Comparison of ENCODE assay signal across 8 cellular contexts in the genomic region with DNA sequence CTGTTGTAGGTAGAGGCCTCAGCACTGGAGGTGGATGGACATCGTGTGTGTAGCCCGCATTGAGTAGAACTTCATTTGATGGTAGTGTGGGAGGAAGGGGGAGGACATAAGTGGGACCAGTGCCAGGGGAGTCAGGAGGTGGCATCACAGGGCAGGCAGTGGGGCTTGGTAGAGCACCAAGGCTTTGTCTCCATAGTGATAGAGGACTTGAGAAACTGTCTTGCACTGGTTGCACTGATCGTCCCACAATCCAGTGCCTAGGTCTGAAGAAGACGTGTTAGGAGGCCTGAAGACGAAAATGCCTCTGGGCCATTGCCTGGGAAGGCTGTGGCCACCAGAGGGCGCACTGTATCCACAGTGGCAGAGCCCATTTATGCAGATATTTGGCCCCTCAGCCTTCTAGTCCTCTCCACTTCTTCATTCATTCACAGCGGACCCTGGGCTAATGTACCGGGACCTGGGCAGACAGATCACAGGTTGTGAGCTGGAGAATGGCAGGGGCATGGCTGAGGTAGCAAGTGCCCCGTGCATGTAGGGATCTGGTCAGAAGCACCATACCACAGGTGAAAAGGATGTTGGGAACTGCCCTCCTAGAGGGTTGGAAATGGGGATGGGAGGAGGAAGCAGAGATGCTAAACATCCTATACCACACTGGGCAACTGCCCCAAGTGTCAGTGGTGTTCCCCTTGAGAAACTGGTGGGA.
DNase-seq lines count a peak whose midpoint lies in the region; ATAC-seq, FAIRE-seq and TF ChIP-seq lines count a peak whose summit lies in the region.

No MANE protein-coding gene starts in this region.

- TF ChIP-seq POLR2A in prostate gland (IDR thresholded peaks at IDR 0.05), result no peak
- no peak for TF ChIP-seq POLR2A in vagina (IDR thresholded peaks at IDR 0.05)

- H3K4me3 ChIP-seq in cardiac muscle cell (no peak overlapping the region), prostate gland (no peak overlapping the region), vagina (no peak overlapping the region)

- no peaks in the 10 kb centered on the region for H3K27me3 Mint-ChIP-seq in activated naive CD8-positive, alpha-beta T cell treated with anti-CD3 and anti-CD28 coated beads, Interleukin-2, amount 10 ng/mL, durations not matched to agents 7 days and 5 days

- H3K27ac Mint-ChIP-seq in activated naive CD8-positive, alpha-beta T cell treated with anti-CD3 and anti-CD28 coated beads, Interleukin-2, amount 10 ng/mL, durations not matched to agents 7 days and 5 days, result no peak overlapping the region

- ATAC-seq in activated naive CD8-positive, alpha-beta T cell treated with anti-CD3 and anti-CD28 coated beads, Interleukin-2, amount 10 ng/mL, durations not matched to agents 7 days and 5 days (ENCODE audit: low read depth), result peak; percentile 75

- H3K4me1 ChIP-seq in cardiac muscle cell (ENCODE audit: low read depth) (no peaks in the 10 kb centered on the region), prostate gland (replicated peaks) (no peaks in the 10 kb centered on the region), vagina (peaks cover 9% of the 10 kb centered on the region)

- no peaks in the 10 kb centered on the region for H3K27me3 ChIP-seq in cardiac muscle cell
- H3K27me3 ChIP-seq in prostate gland (replicated peaks; ENCODE audit: insufficient read depth), result no peaks in the 10 kb centered on the region
- no peaks in the 10 kb centered on the region for H3K27me3 ChIP-seq in vagina

- peak; percentile 89 for FAIRE-seq in GM18507 (lab: Jason Lieb, UNC)

- H3K9me3 ChIP-seq in cardiac muscle cell (ENCODE audit: low read depth), result no peaks in the 10 kb centered on the region
- H3K9me3 ChIP-seq in prostate gland, result no peaks in the 10 kb centered on the region
- H3K9me3 ChIP-seq in vagina, result no peaks in the 10 kb centered on the region

- TF ChIP-seq CTCF in cardiac muscle cell (IDR thresholded peaks at IDR 0.05; ENCODE audit: low read depth, low read length) (peak; percentile 98), prostate gland (IDR thresholded peaks at IDR 0.05) (peak; percentile 94 to 99 (median 98)), vagina (IDR thresholded peaks at IDR 0.05) (peak; percentile 96 to 98 (median 96))

- POLR2A ChIA-PET in activated naive CD8-positive, alpha-beta T cell treated with anti-CD3 and anti-CD28 coated beads, Interleukin-2, amount 10 ng/mL, durations not matched to agents 7 days and 5 days (lab: Charles Lee), result no interaction called here

- H3K27ac ChIP-seq in cardiac muscle cell, result no peak overlapping the region
- no peak overlapping the region for H3K27ac ChIP-seq in prostate gland
- no peak overlapping the region for H3K27ac ChIP-seq in vagina

- DNase-seq in A172 (ENCODE audit: low spot score), result peak; percentile 73
- peak; percentile 64 for DNase-seq in GM18507 (ENCODE audit: extremely low spot score, insufficient read length, low read depth)
- DNase-seq in NCI-H1105 treated with DMSO at 0.1 percent for 48 hours (lab: John Stamatoyannopoulos, UW), result peak; percentile 79
- peak; percentile 27 to 51 for DNase-seq in SW 1271 (lab: John Stamatoyannopoulos, UW)
- peak; percentile 89 for DNase-seq in activated naive CD8-positive, alpha-beta T cell treated with anti-CD3 and anti-CD28 coated beads, Interleukin-2, amount 10 ng/mL, durations not matched to agents 7 days and 5 days
- peak; percentile 86 to 91 for DNase-seq in cardiac muscle cell (ENCODE audit: low read depth in 1 of 2, low spot score in 1 of 2)
- peak; percentile 86 for DNase-seq in prostate gland (ENCODE audit: low spot score)
- DNase-seq in vagina (ENCODE audit: extremely low spot score in 2 of 2), result no peak

- H3K36me3 ChIP-seq in cardiac muscle cell (no peaks in the 10 kb centered on the region), prostate gland (no peaks in the 10 kb centered on the region), vagina (no peaks in the 10 kb centered on the region)

- H3K4me3 Mint-ChIP-seq in activated naive CD8-positive, alpha-beta T cell treated with anti-CD3 and anti-CD28 coated beads, Interleukin-2, amount 10 ng/mL, durations not matched to agents 7 days and 5 days, result no peak overlapping the region

- no peaks in the 10 kb centered on the region for H3K36me3 Mint-ChIP-seq in activated naive CD8-positive, alpha-beta T cell treated with anti-CD3 and anti-CD28 coated beads, Interleukin-2, amount 10 ng/mL, durations not matched to agents 7 days and 5 days

- 25% methylated on average over 9 of the region's 9 CpGs for WGBS in prostate gland

- H3K4me1 Mint-ChIP-seq in activated naive CD8-positive, alpha-beta T cell treated with anti-CD3 and anti-CD28 coated beads, Interleukin-2, amount 10 ng/mL, durations not matched to agents 7 days and 5 days, result peaks cover under 1% of the 10 kb centered on the region

- no peaks in the 10 kb centered on the region for H3K9me3 Mint-ChIP-seq in activated naive CD8-positive, alpha-beta T cell treated with anti-CD3 and anti-CD28 coated beads, Interleukin-2, amount 10 ng/mL, durations not matched to agents 7 days and 5 days

- intact Hi-C loops in prostate gland (cut with DNase I) (loop anchor here (2.0 to 5.0 kb wide), 3 partner anchors 95 to 185 kb away; a partner anchor contains a TSS), vagina (cut with DNase I) (loop anchor here (2.0 kb wide), 1 partner anchor 144 kb away; no protein-coding TSS in a partner anchor)

Comparison
In these comparisons a context has a peak if more than half of its experiments do, and no peak if none do; other contexts are left out.
1. DNase-seq: peak in A172 (single experiment), GM18507 (single experiment), NCI-H1105 treated with DMSO at 0.1 percent for 48 hours (single experiment), SW 1271 (2 of 2), activated naive CD8-positive, alpha-beta T cell treated with anti-CD3 and anti-CD28 coated beads, Interleukin-2, amount 10 ng/mL, durations not matched to agents 7 days and 5 days (single experiment), cardiac muscle cell (2 of 2) and prostate gland (single experiment); none in vagina (0 of 2).
2. Peak in every context shown above with its lines, with median percentiles within 50 percentile points of each other: CTCF ChIP-seq.